Comparison of ENCODE assay signal across 28 cellular contexts in genomic region chr20:62428396-62429160, GRCh38. TPM values are rescaled to one million over a fixed set of nuclear protein-coding genes. Genes with fewer than 3 reads are reported as not detected.
DNase-seq lines count a peak whose midpoint lies in the region; ATAC-seq, FAIRE-seq and TF ChIP-seq lines count a peak whose summit lies in the region.
"Had no signal": no experiment of that assay in that cellular context is flagged by ENCODE, and none has a peak within 500 bp of the region (broad histone marks: within the 10 kb centered on the region; RNA-seq: fewer than 3 reads in every experiment).

No MANE protein-coding gene starts in this region.

- TF ChIP-seq POLR2A in HepG2 (IDR thresholded peaks at IDR 0.05; ENCODE audit: insufficient read depth in 1 of 2, low read depth in 2 of 2, low read length in 2 of 2) (no peak), right lobe of liver (IDR thresholded peaks at IDR 0.05) (no peak)

- CTCF ChIA-PET in HepG2 (lab: Yijun Ruan, JAX; ENCODE audit: low intra/inter-chr PET ratio, low total read pairs), result no interaction called here

- H3K4me3 ChIP-seq in HepG2 (replicated peaks in 1 of 3; ENCODE audit: insufficient read depth in 1 of 3, low read depth in 2 of 3, low read length in 3 of 3) (no peak overlapping the region), right lobe of liver (no peak overlapping the region), adipocyte (ENCODE audit: low read length) (no peak overlapping the region), GM23248 (no peak overlapping the region)
- H3K4me3 ChIP-seq: A549; BLaER1 treated with 17β-estradiol and CSF1 and Interleukin-3, amounts not matched to agents 10 nM and 100 nM; left ventricle myocardium inferior; MG63; upper lobe of left lung had no signal

- peak overlapping the region; percentile 68 to 94 (median 91) for H3K27ac Mint-ChIP-seq in nephron
- H3K27ac Mint-ChIP-seq: stimulated activated naive CD8-positive, alpha-beta T cell treated with anti-CD3 and anti-CD28 coated beads, Interleukin-15, amount 100 ng/mL, for 72 hours had no signal

- H3K4me3 Mint-ChIP-seq in nephron, result peak overlapping the region in 1 of 3 experiments; percentile 5
- H3K4me3 Mint-ChIP-seq: activated CD4-positive, alpha-beta T cell treated with anti-CD3 and anti-CD28 coated beads, Interleukin-2, amount 10 ng/mL, durations not matched to agents 7 days and 5 days; stimulated activated naive CD8-positive, alpha-beta T cell treated with anti-CD3 and anti-CD28 coated beads, Interleukin-15, amount 100 ng/mL, for 72 hours had no signal

- H2AFZ ChIP-seq in HepG2 (ENCODE audit: low read length), result no peak overlapping the region
- H2AFZ ChIP-seq in GM23248, result no peak overlapping the region

- no peaks in the 10 kb centered on the region for H3K36me3 Mint-ChIP-seq in nephron (ENCODE audit: low read depth)

- no peaks in the 10 kb centered on the region for H3K9me2 ChIP-seq in GM23248 (ENCODE audit: insufficient read depth)

- in situ Hi-C loops in HepG2 (cut with HindIII; ENCODE audit: extremely low pct_ligation_motif_present, low pct_unique_long_range_greater_than_20kb) (no loop called here), GM23248 (cut with MboI) (no loop called here)

- BruUV-seq in HepG2 (replicated peaks; lab: Mats Ljungman, UMichigan), result no TSS peak

- DNase-seq in HepG2 (ENCODE audit: low spot score) (no peak), right lobe of liver (no peak), adipocyte (ENCODE audit: low read depth) (peak; percentile 8), GM23248 (no peak)
- DNase-seq in effector CD4-positive, alpha-beta T cell, result no peak
- DNase-seq: activated CD4-positive, alpha-beta T cell treated with anti-CD3 and anti-CD28 coated beads, Interleukin-2, amount 10 ng/mL, durations not matched to agents 7 days and 5 days; activated CD8-positive, alpha-beta memory T cell treated with anti-CD3 and anti-CD28 coated beads, Interleukin-2, amount 50 U/mL, for 48 hours; GF-D8; H7; head of caudate nucleus; left ventricle myocardium inferior; MG63; NCI-H1694 treated with DMSO at 0.1 percent for 48 hours; NCI-H2227 treated with DMSO at 0.1 percent for 48 hours; SIG-M5; stimulated activated CD4-positive, alpha-beta T cell treated with anti-CD3 and anti-CD28 coated beads, Interleukin-4, amount 100 ng/mL, for 4 hours; stimulated activated naive CD8-positive, alpha-beta T cell treated with anti-CD3 and anti-CD28 coated beads, Interleukin-15, amount 100 ng/mL, for 72 hours had no signal

- H3K79me2 ChIP-seq in HepG2 (ENCODE audit: insufficient read depth, low read length) (no peaks in the 10 kb centered on the region), GM23248 (ENCODE audit: insufficient read depth) (no peaks in the 10 kb centered on the region)

- TF ChIP-seq RAD21 in HepG2 (CRISPR knock-in tag; IDR thresholded peaks at IDR 0.05), result no peak

- no peak for ATAC-seq in HepG2
- no peak for ATAC-seq in right lobe of liver
- ATAC-seq in HG02885 (IDR thresholded peaks at IDR 0.05; ENCODE audit: poor library complexity, unreplicated experiment), result no peak
- ATAC-seq in GM18858 (IDR thresholded peaks at IDR 0.05; ENCODE audit: unreplicated experiment), result no peak
- ATAC-seq: A549; stimulated activated naive CD8-positive, alpha-beta T cell treated with anti-CD3 and anti-CD28 coated beads, Interleukin-15, amount 100 ng/mL, for 72 hours had no signal

- H3K9me3 ChIP-seq in HepG2 (ENCODE audit: low read length) (no peaks in the 10 kb centered on the region), right lobe of liver (no peaks in the 10 kb centered on the region), adipocyte (ENCODE audit: control insufficient read depth, low read length) (no peaks in the 10 kb centered on the region), GM23248 (ENCODE audit: low read depth) (no peaks in the 10 kb centered on the region)
- H3K9me3 ChIP-seq: A549; BLaER1 treated with 17β-estradiol and CSF1 and Interleukin-3, amounts not matched to agents 10 nM and 100 nM; left ventricle myocardium inferior; MG63; neutrophil; upper lobe of left lung had no signal

- H3K27ac ChIP-seq in HepG2 (ENCODE audit: extremely low read length, insufficient read depth, low read length), result no peak overlapping the region
- no peak overlapping the region for H3K27ac ChIP-seq in right lobe of liver
- no peak overlapping the region for H3K27ac ChIP-seq in GM23248
- H3K27ac ChIP-seq: A549; BLaER1 treated with 17β-estradiol and CSF1 and Interleukin-3, amounts not matched to agents 10 nM and 100 nM; left ventricle myocardium inferior; neutrophil had no signal

- peaks cover 47% of the 10 kb centered on the region for H3K4me1 ChIP-seq in HepG2 (ENCODE audit: insufficient read depth, low read length)
- no peaks in the 10 kb centered on the region for H3K4me1 ChIP-seq in right lobe of liver
- peaks cover under 1% of the 10 kb centered on the region for H3K4me1 ChIP-seq in adipocyte (ENCODE audit: control insufficient read depth, insufficient read depth, low read length)
- no peaks in the 10 kb centered on the region for H3K4me1 ChIP-seq in GM23248 (ENCODE audit: insufficient read depth)
- H3K4me1 ChIP-seq: A549 had no signal

- peaks cover 4% of the 10 kb centered on the region for H3K9me3 Mint-ChIP-seq in nephron
- H3K9me3 Mint-ChIP-seq: activated CD4-positive, alpha-beta T cell treated with anti-CD3 and anti-CD28 coated beads, Interleukin-2, amount 10 ng/mL, durations not matched to agents 7 days and 5 days; stimulated activated naive CD8-positive, alpha-beta T cell treated with anti-CD3 and anti-CD28 coated beads, Interleukin-15, amount 100 ng/mL, for 72 hours had no signal

- intact Hi-C loops in HepG2 (cut with micrococcal nuclease; ENCODE audit: unreplicated experiment), result no loop called here
- intact Hi-C loops in right lobe of liver (cut with DNase I), result no loop called here

- H3K4me2 ChIP-seq in HepG2 (ENCODE audit: low read depth, low read length) (no peak overlapping the region), GM23248 (ENCODE audit: unreplicated experiment) (no peak overlapping the region)
- H3K4me2 ChIP-seq: A549; BLaER1 treated with 17β-estradiol and CSF1 and Interleukin-3, amounts not matched to agents 10 nM and 100 nM had no signal

- POLR2A ChIA-PET in HepG2 (lab: Yijun Ruan, JAX), result interaction anchor here (0.6 kb wide), 1 partner anchor 21 kb away, joined by 3 read pairs; no protein-coding TSS in a partner anchor

- H4K20me1 ChIP-seq in HepG2 (ENCODE audit: insufficient read depth, low read length) (peaks cover 9% of the 10 kb centered on the region; the same call in 1 of the 2 replicates), GM23248 (ENCODE audit: insufficient read depth) (no peaks in the 10 kb centered on the region)

- H3K27me3 Mint-ChIP-seq in nephron (ENCODE audit: low read depth), result peaks cover 34% of the 10 kb centered on the region

- H3K36me3 ChIP-seq in HepG2 (replicated peaks in 1 of 2; ENCODE audit: control insufficient read depth in 1 of 2, insufficient read depth in 2 of 2, low read length in 2 of 2), result no peaks in the 10 kb centered on the region
- no peaks in the 10 kb centered on the region for H3K36me3 ChIP-seq in right lobe of liver
- no peaks in the 10 kb centered on the region for H3K36me3 ChIP-seq in adipocyte (ENCODE audit: control insufficient read depth, insufficient read depth, low read length, severe bottlenecking)
- no peaks in the 10 kb centered on the region for H3K36me3 ChIP-seq in GM23248 (ENCODE audit: low read depth)
- H3K36me3 ChIP-seq: BLaER1 treated with 17β-estradiol and CSF1 and Interleukin-3, amounts not matched to agents 10 nM and 100 nM; left ventricle myocardium inferior; MG63; neutrophil; upper lobe of left lung had no signal

- 47% methylated on average over 25 of the region's 25 CpGs for WGBS in HepG2 (ENCODE audit: low lambda C conversion rate)
- 44% methylated on average over 15 of the region's 25 CpGs for WGBS in right lobe of liver (ENCODE audit: insufficient coverage, low coverage, low lambda C conversion rate, missing lambda C conversion rate)
- WGBS in GM23248 (ENCODE audit: low coverage in 1 of 2, low lambda C conversion rate in 2 of 2, missing lambda C conversion rate in 2 of 2), 2 experiments, result 10 to 13% methylated on average over 20 to 22 of the region's 25 CpGs

- no peaks in the 10 kb centered on the region for H3F3A ChIP-seq in GM23248 (ENCODE audit: insufficient read depth)

- peaks cover 16% of the 10 kb centered on the region for H3K4me1 Mint-ChIP-seq in nephron
- H3K4me1 Mint-ChIP-seq: activated CD4-positive, alpha-beta T cell treated with anti-CD3 and anti-CD28 coated beads, Interleukin-2, amount 10 ng/mL, durations not matched to agents 7 days and 5 days; stimulated activated naive CD8-positive, alpha-beta T cell treated with anti-CD3 and anti-CD28 coated beads, Interleukin-15, amount 100 ng/mL, for 72 hours had no signal

- no peak for TF ChIP-seq EP300 in HepG2 (IDR thresholded peaks at IDR 0.05; ENCODE audit: low read depth in 2 of 2, low read length in 2 of 2)
- no peak for TF ChIP-seq EP300 in HepG2 (CRISPR knock-in tag; IDR thresholded peaks at IDR 0.05; ENCODE audit: borderline replicate concordance)

- H3K9ac ChIP-seq in HepG2 (ENCODE audit: insufficient read depth, low read depth, low read length), result no peak overlapping the region
- no peak overlapping the region for H3K9ac ChIP-seq in adipocyte (ENCODE audit: low read length)
- no peak overlapping the region for H3K9ac ChIP-seq in GM23248
- H3K9ac ChIP-seq: BLaER1 treated with 17β-estradiol and CSF1 and Interleukin-3, amounts not matched to agents 10 nM and 100 nM had no signal

- TF ChIP-seq CTCF in HepG2 (CRISPR knock-in tag; IDR thresholded peaks at IDR 0.05) (no peak), right lobe of liver (IDR thresholded peaks at IDR 0.05) (no peak), nephron (IDR thresholded peaks at IDR 0.05; ENCODE audit: unreplicated experiment in 3 of 3) (no peak)

- no peak for FAIRE-seq in HepG2 (lab: Jason Lieb, UNC)
- FAIRE-seq: A549, bronchial epithelial cell had no signal

- H3K27me3 ChIP-seq in HepG2 (ENCODE audit: control insufficient read depth in 1 of 2, insufficient read depth in 2 of 2, low read length in 2 of 2) (peaks cover 24 to 93% of the 10 kb centered on the region in 2 experiments), right lobe of liver (no peaks in the 10 kb centered on the region), adipocyte (replicated peaks; ENCODE audit: control insufficient read depth, insufficient read depth, low read length) (peaks cover 59% of the 10 kb centered on the region), GM23248 (replicated peaks; ENCODE audit: insufficient read depth) (peaks cover 20% of the 10 kb centered on the region)
- H3K27me3 ChIP-seq: MG63, upper lobe of left lung had no signal

RNA-seq across cellular contexts. Expression of gene RBBP8NL, which starts 1.2 kb away (rescaled TPM):
- 0.46 and 0.86 TPM in 2 replicates for total RNA-seq in HepG2 (2016; rRNA removed; fragmentation: Illumina TruSeq; extraction: Trizol)
- total RNA-seq in HepG2 (2016; cell fraction: cytosol; rRNA removed; fragmentation: Illumina TruSeq; extraction: Trizol; ENCODE audit: low read depth), result 0.30 and 0.62 TPM in 2 replicates
- 0.65 and 0.76 TPM in 2 replicates for total RNA-seq in HepG2 (2016; cell fraction: insoluble cytoplasmic fraction; rRNA removed; fragmentation: Illumina TruSeq; extraction: Trizol)
- 0.52 and 0.65 TPM in 2 replicates for total RNA-seq in HepG2 (2016; cell fraction: membrane; rRNA removed; fragmentation: Illumina TruSeq; extraction: Trizol)
- total RNA-seq in HepG2 (2016; cell fraction: nucleus; rRNA removed; fragmentation: Illumina TruSeq; extraction: Trizol), result 0.78 and 0.81 TPM in 2 replicates
- 0.69 and 0.82 TPM in 2 replicates for polyA plus RNA-seq in HepG2 (2011; rRNA removed)
- polyA plus RNA-seq in HepG2 (2011; cell fraction: cytosol; rRNA removed), result 0.46 and 0.94 TPM in 2 replicates
- 1.1 and 1.2 TPM in 2 replicates for polyA plus RNA-seq in HepG2 (2011; cell fraction: nucleus; rRNA removed)
- polyA plus RNA-seq in HepG2 (2012), result 0.24 and 0.42 TPM in 2 replicates
- 0.52 and 0.54 TPM in 2 replicates for polyA plus RNA-seq in HepG2 (2016; cell fraction: cytosol; fragmentation: Illumina TruSeq; extraction: Trizol; ENCODE audit: low read depth)
- polyA plus RNA-seq in HepG2 (2016; cell fraction: insoluble cytoplasmic fraction; fragmentation: Illumina TruSeq; extraction: Trizol; ENCODE audit: low read depth), result 0.67 and 0.91 TPM in 2 replicates
- 0.51 and 0.60 TPM in 2 replicates for polyA plus RNA-seq in HepG2 (2016; cell fraction: membrane; fragmentation: Illumina TruSeq; extraction: Trizol; ENCODE audit: low read depth)
- 0.97 and 1.1 TPM in 2 replicates for polyA plus RNA-seq in HepG2 (2016; cell fraction: nucleus; fragmentation: Illumina TruSeq; extraction: Trizol; ENCODE audit: insufficient read depth, low read depth)
- 0.40 TPM in 1 of 2 replicates, not detected in the other for polyA minus RNA-seq in HepG2 (2011; rRNA and poly(A)+ RNA removed; ENCODE audit: low replicate concordance)
- polyA minus RNA-seq in HepG2 (2011; cell fraction: cytosol; rRNA and poly(A)+ RNA removed), result 0.40 TPM in 1 of 2 replicates, not detected in the other
- 0.26 and 0.75 TPM in 2 replicates for polyA minus RNA-seq in HepG2 (2011; cell fraction: nucleus; rRNA and poly(A)+ RNA removed)
- total RNA-seq in right lobe of liver, result not detected
- total RNA-seq in GM23248 (2014; rRNA removed; shearing (Covaris generic)), result not detected in 2 replicates
- polyA plus RNA-seq in GM23248 (2016; fragmentation: Nextera tagmentation; extraction: Ambion mirVana), result not detected in 2 replicates
- total RNA-seq: activated CD4-positive, alpha-beta T cell treated with anti-CD3 and anti-CD28 coated beads, Interleukin-2, amount 10 ng/mL, durations not matched to agents 7 days and 5 days; H7; left ventricle myocardium inferior; mononuclear cell; renal cortical epithelial cell; T-helper 1 cell treated with Interleukin-12 subunit alpha and Interleukin-12 subunit beta and Interleukin-4 antibody, amounts not matched to agents 30 ng/mL and 1 ng/mL, for 36 hours had no signal
- polyA plus RNA-seq: A549 had no signal

RNA-seq across cellular contexts. Expression of gene CABLES2, which starts 21.5 kb away (rescaled TPM):
- total RNA-seq in HepG2 (2016; rRNA removed; fragmentation: Illumina TruSeq; extraction: Trizol) (9.7 and 10.2 TPM in 2 replicates), right lobe of liver (1 to 10 TPM; 1.4 to 2.9 (median 2.5) TPM)
- total RNA-seq in HepG2 (2016; cell fraction: cytosol; rRNA removed; fragmentation: Illumina TruSeq; extraction: Trizol; ENCODE audit: low read depth), result 3.4 and 4.0 TPM in 2 replicates
- total RNA-seq in HepG2 (2016; cell fraction: insoluble cytoplasmic fraction; rRNA removed; fragmentation: Illumina TruSeq; extraction: Trizol), result 9.2 and 9.3 TPM in 2 replicates
- total RNA-seq in HepG2 (2016; cell fraction: membrane; rRNA removed; fragmentation: Illumina TruSeq; extraction: Trizol), result 13.2 and 14.3 TPM in 2 replicates
- total RNA-seq in HepG2 (2016; cell fraction: nucleus; rRNA removed; fragmentation: Illumina TruSeq; extraction: Trizol), result 5.6 and 7.3 TPM in 2 replicates
- polyA plus RNA-seq in HepG2 (2011; rRNA removed) (5.2 and 5.9 TPM in 2 replicates), GM23248 (2016; fragmentation: Nextera tagmentation; extraction: Ambion mirVana) (0.66 and 0.82 TPM in 2 replicates)
- polyA plus RNA-seq in HepG2 (2011; cell fraction: cytosol; rRNA removed), result 4.8 and 5.4 TPM in 2 replicates
- polyA plus RNA-seq in HepG2 (2011; cell fraction: nucleus; rRNA removed), result 6.8 and 7.6 TPM in 2 replicates
- 4.7 and 5.4 TPM in 2 replicates for polyA plus RNA-seq in HepG2 (2012)
- 7.5 and 8.3 TPM in 2 replicates for polyA plus RNA-seq in HepG2 (2016; cell fraction: cytosol; fragmentation: Illumina TruSeq; extraction: Trizol; ENCODE audit: low read depth)
- polyA plus RNA-seq in HepG2 (2016; cell fraction: insoluble cytoplasmic fraction; fragmentation: Illumina TruSeq; extraction: Trizol; ENCODE audit: low read depth), result 20.6 and 26.7 TPM in 2 replicates
- polyA plus RNA-seq in HepG2 (2016; cell fraction: membrane; fragmentation: Illumina TruSeq; extraction: Trizol; ENCODE audit: low read depth), result 20.0 and 22.1 TPM in 2 replicates
- 18.8 and 19.3 TPM in 2 replicates for polyA plus RNA-seq in HepG2 (2016; cell fraction: nucleus; fragmentation: Illumina TruSeq; extraction: Trizol; ENCODE audit: insufficient read depth, low read depth)
- 5.3 and 6.3 TPM in 2 replicates for polyA minus RNA-seq in HepG2 (2011; rRNA and poly(A)+ RNA removed; ENCODE audit: low replicate concordance)
- polyA minus RNA-seq in HepG2 (2011; cell fraction: cytosol; rRNA and poly(A)+ RNA removed), result 4.9 and 6.3 TPM in 2 replicates
- polyA minus RNA-seq in HepG2 (2011; cell fraction: nucleus; rRNA and poly(A)+ RNA removed), result 4.8 and 5.2 TPM in 2 replicates
- 3.0 and 7.3 TPM in 2 replicates for total RNA-seq in GM23248 (2014; rRNA removed; shearing (Covaris generic))

RNA-seq across cellular contexts. Expression of gene RPS21, which starts 41.7 kb away (rescaled TPM):
- total RNA-seq in HepG2 (2016; rRNA removed; fragmentation: Illumina TruSeq; extraction: Trizol) (2,584 and 2,647 TPM in 2 replicates), right lobe of liver (100 to 1,000 TPM; 339 to 696 (median 413) TPM)
- 3,497 and 3,511 TPM in 2 replicates for total RNA-seq in HepG2 (2016; cell fraction: cytosol; rRNA removed; fragmentation: Illumina TruSeq; extraction: Trizol; ENCODE audit: low read depth)
- 2,606 and 2,768 TPM in 2 replicates for total RNA-seq in HepG2 (2016; cell fraction: insoluble cytoplasmic fraction; rRNA removed; fragmentation: Illumina TruSeq; extraction: Trizol)
- 4,939 and 5,761 TPM in 2 replicates for total RNA-seq in HepG2 (2016; cell fraction: membrane; rRNA removed; fragmentation: Illumina TruSeq; extraction: Trizol)
- 1,156 and 1,166 TPM in 2 replicates for total RNA-seq in HepG2 (2016; cell fraction: nucleus; rRNA removed; fragmentation: Illumina TruSeq; extraction: Trizol)
- polyA plus RNA-seq in HepG2 (2011; rRNA removed) (9,925 and 11,063 TPM in 2 replicates), GM23248 (2016; fragmentation: Nextera tagmentation; extraction: Ambion mirVana) (566 and 639 TPM in 2 replicates)
- polyA plus RNA-seq in HepG2 (2011; cell fraction: cytosol; rRNA removed), result 11,031 and 15,081 TPM in 2 replicates
- 5,156 and 5,267 TPM in 2 replicates for polyA plus RNA-seq in HepG2 (2011; cell fraction: nucleus; rRNA removed)
- 6,658 and 8,852 TPM in 2 replicates for polyA plus RNA-seq in HepG2 (2012)
- polyA plus RNA-seq in HepG2 (2016; cell fraction: cytosol; fragmentation: Illumina TruSeq; extraction: Trizol; ENCODE audit: low read depth), result 5,362 and 5,590 TPM in 2 replicates
- polyA plus RNA-seq in HepG2 (2016; cell fraction: insoluble cytoplasmic fraction; fragmentation: Illumina TruSeq; extraction: Trizol; ENCODE audit: low read depth), result 3,197 and 3,428 TPM in 2 replicates
- polyA plus RNA-seq in HepG2 (2016; cell fraction: membrane; fragmentation: Illumina TruSeq; extraction: Trizol; ENCODE audit: low read depth), result 5,998 and 6,820 TPM in 2 replicates
- 2,753 and 2,989 TPM in 2 replicates for polyA plus RNA-seq in HepG2 (2016; cell fraction: nucleus; fragmentation: Illumina TruSeq; extraction: Trizol; ENCODE audit: insufficient read depth, low read depth)
- 2,340 and 3,999 TPM in 2 replicates for polyA minus RNA-seq in HepG2 (2011; rRNA and poly(A)+ RNA removed; ENCODE audit: low replicate concordance)
- 1,154 and 1,167 TPM in 2 replicates for polyA minus RNA-seq in HepG2 (2011; cell fraction: cytosol; rRNA and poly(A)+ RNA removed)
- 809 and 896 TPM in 2 replicates for polyA minus RNA-seq in HepG2 (2011; cell fraction: nucleus; rRNA and poly(A)+ RNA removed)
- total RNA-seq in GM23248 (2014; rRNA removed; shearing (Covaris generic)), result 1,039 and 1,622 TPM in 2 replicates

RNA-seq across cellular contexts. Expression of gene GATA5, which starts 47.2 kb away (rescaled TPM):
- total RNA-seq in HepG2 (2016; rRNA removed; fragmentation: Illumina TruSeq; extraction: Trizol), result 0.20 and 0.39 TPM in 2 replicates
- 0.09 and 0.10 TPM in 2 replicates for total RNA-seq in HepG2 (2016; cell fraction: cytosol; rRNA removed; fragmentation: Illumina TruSeq; extraction: Trizol; ENCODE audit: low read depth)
- total RNA-seq in HepG2 (2016; cell fraction: insoluble cytoplasmic fraction; rRNA removed; fragmentation: Illumina TruSeq; extraction: Trizol), result 0.10 and 0.32 TPM in 2 replicates
- 0.31 and 0.65 TPM in 2 replicates for total RNA-seq in HepG2 (2016; cell fraction: membrane; rRNA removed; fragmentation: Illumina TruSeq; extraction: Trizol)
- 0.19 and 0.22 TPM in 2 replicates for total RNA-seq in HepG2 (2016; cell fraction: nucleus; rRNA removed; fragmentation: Illumina TruSeq; extraction: Trizol)
- 0.12 and 0.18 TPM in 2 replicates for polyA plus RNA-seq in HepG2 (2011; rRNA removed)
- 0.10 and 0.19 TPM in 2 replicates for polyA plus RNA-seq in HepG2 (2011; cell fraction: cytosol; rRNA removed)
- 0.09 and 0.27 TPM in 2 replicates for polyA plus RNA-seq in HepG2 (2011; cell fraction: nucleus; rRNA removed)
- polyA plus RNA-seq in HepG2 (2012), result 0.05 and 0.16 TPM in 2 replicates
- 0.26 and 0.33 TPM in 2 replicates for polyA plus RNA-seq in HepG2 (2016; cell fraction: cytosol; fragmentation: Illumina TruSeq; extraction: Trizol; ENCODE audit: low read depth)
- polyA plus RNA-seq in HepG2 (2016; cell fraction: insoluble cytoplasmic fraction; fragmentation: Illumina TruSeq; extraction: Trizol; ENCODE audit: low read depth), result 0.29 and 0.56 TPM in 2 replicates
- polyA plus RNA-seq in HepG2 (2016; cell fraction: membrane; fragmentation: Illumina TruSeq; extraction: Trizol; ENCODE audit: low read depth), result 0.41 and 0.42 TPM in 2 replicates
- 0.41 and 0.80 TPM in 2 replicates for polyA plus RNA-seq in HepG2 (2016; cell fraction: nucleus; fragmentation: Illumina TruSeq; extraction: Trizol; ENCODE audit: insufficient read depth, low read depth)
- 0.18 TPM in 1 of 2 replicates, not detected in the other for polyA minus RNA-seq in HepG2 (2011; rRNA and poly(A)+ RNA removed; ENCODE audit: low replicate concordance)
- not detected in 2 replicates for polyA minus RNA-seq in HepG2 (2011; cell fraction: cytosol; rRNA and poly(A)+ RNA removed)
- polyA minus RNA-seq in HepG2 (2011; cell fraction: nucleus; rRNA and poly(A)+ RNA removed), result not detected in 2 replicates
- total RNA-seq in right lobe of liver, result under 1 TPM; 0.12 to 0.56 (median 0.26) TPM
- total RNA-seq in GM23248 (2014; rRNA removed; shearing (Covaris generic)), result not detected in 2 replicates
- polyA plus RNA-seq in GM23248 (2016; fragmentation: Nextera tagmentation; extraction: Ambion mirVana), result not detected in 2 replicates
- total RNA-seq: activated CD4-positive, alpha-beta T cell treated with anti-CD3 and anti-CD28 coated beads, Interleukin-2, amount 10 ng/mL, durations not matched to agents 7 days and 5 days; bronchial epithelial cell; mononuclear cell; renal cortical epithelial cell; T-helper 1 cell treated with Interleukin-12 subunit alpha and Interleukin-12 subunit beta and Interleukin-4 antibody, amounts not matched to agents 30 ng/mL and 1 ng/mL, for 36 hours had no signal
